Comparison of ENCODE assay signal across 21 cellular contexts in genomic region chr22:49833340-49834007, GRCh38. TPM values are rescaled to one million over a fixed set of nuclear protein-coding genes. Genes with fewer than 3 reads are reported as not detected.
A peak's percentile ranks its signal among the peaks of the same experiment; 100 is the strongest.
DNase-seq lines count a peak whose midpoint lies in the region; ATAC-seq and TF ChIP-seq lines count a peak whose summit lies in the region.
"Had no signal": no experiment of that assay in that cellular context is flagged by ENCODE, and none has a peak within 500 bp of the region (broad histone marks: within the 10 kb centered on the region; RNA-seq: fewer than 3 reads in every experiment).

No MANE protein-coding gene starts in this region.

- H3K27me3 ChIP-seq in HCT116 (ENCODE audit: insufficient read depth, low read length), result no peaks in the 10 kb centered on the region
- H3K27me3 ChIP-seq in PC-9 (ENCODE audit: insufficient read depth, low read depth), result no peaks in the 10 kb centered on the region
- no peaks in the 10 kb centered on the region for H3K27me3 ChIP-seq in hepatocyte
- no peaks in the 10 kb centered on the region for H3K27me3 ChIP-seq in suprapubic skin
- H3K27me3 ChIP-seq: sigmoid colon had no signal

- H3K9me2 ChIP-seq in HCT116 (ENCODE audit: insufficient read depth) (no peaks in the 10 kb centered on the region), PC-9 (ENCODE audit: insufficient read depth) (no peaks in the 10 kb centered on the region), hepatocyte (replicated peaks; ENCODE audit: insufficient read depth) (no peaks in the 10 kb centered on the region)

- H3K9ac ChIP-seq in HCT116 (ENCODE audit: low read length), result no peak overlapping the region

- H3F3A ChIP-seq in PC-9 (ENCODE audit: insufficient read depth, low read depth), result peaks cover 41% of the 10 kb centered on the region

- H4K20me1 ChIP-seq in HCT116 (ENCODE audit: insufficient read depth) (no peaks in the 10 kb centered on the region), PC-9 (ENCODE audit: insufficient read depth) (no peaks in the 10 kb centered on the region), hepatocyte (ENCODE audit: insufficient read depth, poor library complexity, severe bottlenecking) (no peaks in the 10 kb centered on the region)

- H3K4me2 ChIP-seq in HCT116 (ENCODE audit: low read length) (peak overlapping the region; percentile 15; the same call in 1 of the 2 replicates), PC-9 (peak overlapping the region; percentile 67), hepatocyte (no peak overlapping the region)

- H3K9me3 ChIP-seq in HCT116 (ENCODE audit: control insufficient read depth in 1 of 2, insufficient read depth in 1 of 2, low read depth in 1 of 2, low read length in 2 of 2) (no peaks in the 10 kb centered on the region), PC-9 (ENCODE audit: insufficient read depth, low read depth) (peaks cover 28% of the 10 kb centered on the region), hepatocyte (ENCODE audit: low read depth) (no peaks in the 10 kb centered on the region), suprapubic skin (no peaks in the 10 kb centered on the region)
- H3K9me3 ChIP-seq: sigmoid colon had no signal

- peak; percentile 26 for DNase-seq in HCT116 (ENCODE audit: low read depth, low spot score)
- DNase-seq in PC-9, result peak; percentile 63 to 99
- peak; percentile 63 for DNase-seq in hepatocyte (ENCODE audit: low spot score)
- DNase-seq in suprapubic skin (ENCODE audit: low spot score in 2 of 2), result no peak
- no peak for DNase-seq in stimulated activated CD4-positive, alpha-beta T cell treated with anti-CD3 and anti-CD28 coated beads, Interleukin-4, amount 100 ng/mL, for 4 hours
- DNase-seq in NCI-H524 (lab: John Stamatoyannopoulos, UW), result no peak
- DNase-seq: activated effector memory CD4-positive, alpha-beta T cell treated with Interleukin-2 at 50 U/mL for 16 hours; AML-193; amniotic stem cell; cerebellar nuclear complex; effector memory CD8-positive, alpha-beta T cell; GOT3; hypothalamus; KG1; left cardiac atrium; NCI-H1105 treated with DMSO at 0.1 percent for 48 hours; SIG-M5; sigmoid colon; stimulated activated CD4-positive, alpha-beta T cell treated with anti-CD3 and anti-CD28 coated beads, Interleukin-4, amount 100 ng/mL, for 1 hour; T-helper 2 cell had no signal

- TF ChIP-seq EP300 in suprapubic skin (IDR thresholded peaks at IDR 0.05), result no peak

- H3K27ac ChIP-seq in HCT116 (ENCODE audit: low read depth, low read length) (no peak overlapping the region), PC-9 (peak overlapping the region; percentile 83), hepatocyte (peak overlapping the region; percentile 72), suprapubic skin (peak overlapping the region; percentile 73)
- H3K27ac ChIP-seq: sigmoid colon had no signal

- H3K4me1 ChIP-seq in HCT116 (ENCODE audit: control insufficient read depth in 1 of 2, insufficient read depth in 2 of 2, low read length in 2 of 2) (peaks cover 2 to 10% of the 10 kb centered on the region in 2 experiments; a peak in 2 of 4 replicates), PC-9 (replicated peaks; ENCODE audit: insufficient read depth) (peaks cover 24% of the 10 kb centered on the region), hepatocyte (ENCODE audit: insufficient read depth) (no peaks in the 10 kb centered on the region), suprapubic skin (peaks cover 11% of the 10 kb centered on the region)

- TF ChIP-seq RAD21 in HCT116 (IDR thresholded peaks at IDR 0.05; ENCODE audit: low read depth), result no peak

- H3K79me2 ChIP-seq in HCT116 (ENCODE audit: insufficient read depth, low read length), result no peaks in the 10 kb centered on the region
- H3K79me2 ChIP-seq in PC-9 (ENCODE audit: low read depth), result no peaks in the 10 kb centered on the region
- no peaks in the 10 kb centered on the region for H3K79me2 ChIP-seq in hepatocyte

- BruUV-seq in HCT116 (replicated peaks; lab: Mats Ljungman, UMichigan) (no TSS peak), PC-9 (replicated peaks; lab: Mats Ljungman, UMichigan) (no TSS peak)

- POLR2A ChIA-PET in HCT116 (lab: Charles Lee), result no interaction called here
- POLR2A ChIA-PET in PC-9 (lab: Charles Lee; ENCODE audit: unreplicated experiment), result no interaction called here

- intact Hi-C loops in HCT116 (cut with micrococcal nuclease) (no loop called here), PC-9 (cut with micrococcal nuclease; ENCODE audit: unreplicated experiment) (no loop called here)

- CTCF ChIA-PET in HCT116 (lab: Charles Lee) (no interaction called here), PC-9 (lab: Charles Lee) (interaction anchor here (0.5 to 0.7 kb wide), 2 partner anchors 12 to 18 kb away, joined by 4 to 8 read pairs; no protein-coding TSS in a partner anchor)

- TF ChIP-seq POLR2A in HCT116 (IDR thresholded peaks at IDR 0.05; ENCODE audit: borderline replicate concordance, extremely low read depth, insufficient read depth, insufficient read length) (no peak), suprapubic skin (IDR thresholded peaks at IDR 0.05) (no peak)

- no peaks in the 10 kb centered on the region for H3K36me3 ChIP-seq in HCT116 (ENCODE audit: control insufficient read depth in 1 of 2, insufficient read depth in 2 of 2, low read length in 2 of 2)
- H3K36me3 ChIP-seq in PC-9 (ENCODE audit: low read depth), result no peaks in the 10 kb centered on the region
- no peaks in the 10 kb centered on the region for H3K36me3 ChIP-seq in hepatocyte (replicated peaks; ENCODE audit: insufficient read depth, low read depth)
- H3K36me3 ChIP-seq in suprapubic skin, result no peaks in the 10 kb centered on the region
- H3K36me3 ChIP-seq: sigmoid colon had no signal

- TF ChIP-seq CTCF in HCT116 (IDR thresholded peaks at IDR 0.05 in 2 of 3, conservative IDR thresholded peaks at IDR 0.05 in 1 of 3; ENCODE audit: borderline replicate concordance in 1 of 3, insufficient read depth in 1 of 3, low read depth in 2 of 3, low read length in 2 of 3) (no peak), PC-9 (conservative IDR thresholded peaks at IDR 0.05) (no peak), hepatocyte (IDR thresholded peaks at IDR 0.05; ENCODE audit: poor library complexity) (no peak), suprapubic skin (IDR thresholded peaks at IDR 0.05) (no peak)

- WGBS in hepatocyte (ENCODE audit: low lambda C conversion rate, missing lambda C conversion rate), result 81% methylated on average over 11 of the region's 11 CpGs
- 61% methylated on average over 11 of the region's 11 CpGs for WGBS in suprapubic skin

- H3K4me3 ChIP-seq in HCT116 (replicated peaks in 1 of 2; ENCODE audit: low read depth in 1 of 2, low read length in 2 of 2), result no peak overlapping the region
- H3K4me3 ChIP-seq in PC-9, result peak overlapping the region; percentile 19; the same call in 1 of the 2 replicates
- H3K4me3 ChIP-seq in hepatocyte, result no peak overlapping the region
- no peak overlapping the region for H3K4me3 ChIP-seq in suprapubic skin
- H3K4me3 ChIP-seq: sigmoid colon had no signal

- no peak overlapping the region for H2AFZ ChIP-seq in HCT116 (ENCODE audit: low read depth, low read length, poor library complexity, severe bottlenecking)
- H2AFZ ChIP-seq in PC-9, result peak overlapping the region; percentile 72
- no peak overlapping the region for H2AFZ ChIP-seq in hepatocyte

- RAD21 ChIA-PET in HCT116 (lab: Charles Lee; ENCODE audit: low non-redundant PET in 1 of 2, low total read pairs in 2 of 2, uncharacterized antibody in 2 of 2, unreplicated experiment in 2 of 2), result no interaction called here

- no peak; the same call in 1 of the 2 replicates for ATAC-seq in HCT116
- ATAC-seq in GM21381 (IDR thresholded peaks at IDR 0.05; ENCODE audit: unreplicated experiment), result no peak
- ATAC-seq: effector memory CD8-positive, alpha-beta T cell; left cardiac atrium had no signal

TF ChIP-seq in HCT116, 20 proteins besides CTCF, POLR2A, EP300 and RAD21 (continues in another document):
- TF ChIP-seq FOSL1 (IDR thresholded peaks at IDR 0.05; ENCODE audit: low read depth), result 0 out of 2 replicates have a peak, but pooled peaks have one; percentile 26
- no peak for TF ChIP-seq YY1 (IDR thresholded peaks at IDR 0.05; ENCODE audit: extremely low read depth, insufficient replicate concordance, low read depth, low read length)
- no peak for TF ChIP-seq REST (IDR thresholded peaks at IDR 0.05; ENCODE audit: low read depth)
- TF ChIP-seq SP1 (IDR thresholded peaks at IDR 0.05; ENCODE audit: low read depth), result peak; percentile 43; the same call in 1 of the 2 replicates
- TF ChIP-seq EGR1 (IDR thresholded peaks at IDR 0.05; ENCODE audit: low read depth), result no peak
- TF ChIP-seq TCF7L2 (IDR thresholded peaks at IDR 0.05; ENCODE audit: borderline replicate concordance, extremely low read depth, insufficient read depth, insufficient read length), result no peak

RNA-seq across cellular contexts. Expression of gene BRD1, which starts 5.8 kb away (rescaled TPM):
- total RNA-seq in HCT116 (2021; ENCODE audit: unreplicated experiment), result 31.3 TPM
- 18.2 and 18.6 TPM in 2 replicates for polyA plus RNA-seq in HCT116 (2012)
- 28.5 and 30.9 TPM in 2 replicates for total RNA-seq in PC-9 (2021)
- 20.1 and 25.9 TPM in 2 replicates for total RNA-seq in hepatocyte
- polyA plus RNA-seq in hepatocyte, result 25.0 and 25.7 TPM in 2 replicates
- total RNA-seq in suprapubic skin, result 100 to 1,000 TPM in 1 of 4 donors, 10 to 100 TPM in 3; 69.3 to 116 (median 81.1) TPM

RNA-seq across cellular contexts. Expression of gene ZBED4, which starts 20.2 kb away (rescaled TPM):
- total RNA-seq in HCT116 (2021; ENCODE audit: unreplicated experiment), result 21.6 TPM
- 13.1 and 13.8 TPM in 2 replicates for polyA plus RNA-seq in HCT116 (2012)
- 18.2 and 21.4 TPM in 2 replicates for total RNA-seq in PC-9 (2021)
- total RNA-seq in hepatocyte, result 14.3 and 16.3 TPM in 2 replicates
- 9.7 and 14.9 TPM in 2 replicates for polyA plus RNA-seq in hepatocyte
- total RNA-seq in suprapubic skin, result 10 to 100 TPM; 11.9 to 19.4 (median 18.2) TPM

Comparison
In these comparisons a context has a peak if more than half of its experiments do, and no peak if none do; other contexts are left out.
1. DNase-seq: peak in HCT116 (single experiment), PC-9 (2 of 2) and hepatocyte (single experiment); none in suprapubic skin (0 of 2), stimulated activated CD4-positive, alpha-beta T cell treated with anti-CD3 and anti-CD28 coated beads, Interleukin-4, amount 100 ng/mL, for 4 hours (0 of 2) and NCI-H524 (0 of 2).